Comparison of ENCODE assay signal across 34 cellular contexts in the genomic region with DNA sequence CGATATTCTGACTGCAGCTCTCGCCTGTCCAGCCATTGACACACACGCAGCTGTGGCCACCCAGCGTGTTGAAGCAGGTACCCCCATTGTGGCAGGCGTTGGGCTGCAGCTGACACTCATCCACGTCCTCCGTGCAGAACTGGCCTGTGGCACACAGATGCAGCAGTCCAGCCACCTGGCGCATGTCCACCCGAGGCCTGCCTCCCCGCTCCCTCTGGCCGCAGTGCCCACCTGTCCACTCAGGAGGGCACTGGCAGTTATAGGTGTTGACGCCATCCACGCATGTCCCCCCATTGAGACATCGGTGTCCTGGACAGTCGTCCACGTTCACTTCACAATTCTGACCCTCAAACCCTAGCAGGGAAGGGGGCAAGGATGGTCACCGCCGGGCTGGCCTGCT. TPM values are rescaled to one million over a fixed set of nuclear protein-coding genes. Genes with fewer than 3 reads are reported as not detected.
"Had no signal": no experiment of that assay in that cellular context is flagged by ENCODE, and none has a peak within 500 bp of the region (broad histone marks: within the 10 kb centered on the region; RNA-seq: fewer than 3 reads in every experiment).

No MANE protein-coding gene starts in this region.

- DNase-seq: activated B cell treated with CpG ODN at 0.5 μM for 24 hours; activated CD4-positive, alpha-beta memory T cell treated with anti-CD3 and anti-CD28 coated beads for 36 hours; activated CD4-positive, alpha-beta T cell treated with anti-CD3 and anti-CD28 coated beads for 36 hours; activated CD4-positive, alpha-beta T cell treated with anti-CD3 and anti-CD28 coated beads, Interleukin-2, amount 10 ng/mL, durations not matched to agents 24 days and 14 days; activated CD8-positive, alpha-beta memory T cell treated with anti-CD3 and anti-CD28 coated beads, Interleukin-2, amount 10 ng/mL, durations not matched to agents 7 days and 5 days; activated CD8-positive, alpha-beta memory T cell treated with anti-CD3 and anti-CD28 coated beads, Interleukin-2, amount 50 U/mL, for 4 hours; activated CD8-positive, alpha-beta T cell treated with anti-CD3 and anti-CD28 coated beads, Interleukin-2, amount 10 ng/mL, durations not matched to agents 7 days and 5 days; activated effector memory CD4-positive, alpha-beta T cell treated with anti-CD3 and anti-CD28 coated beads, Interleukin-2, amount 50 U/mL, for 16 hours; activated naive CD4-positive, alpha-beta T cell treated with anti-CD3 and anti-CD28 coated beads for 36 hours; activated naive CD8-positive, alpha-beta T cell treated with anti-CD3 and anti-CD28 coated beads for 36 hours; activated naive CD8-positive, alpha-beta T cell treated with anti-CD3 and anti-CD28 coated beads, Interleukin-2, amount 50 U/mL, for 24 hours; activated T-cell treated with anti-CD3 and anti-CD28 coated beads, Interleukin-2, amount 50 U/mL, for 1 hour; activated T-cell treated with anti-CD3 and anti-CD28 coated beads, Interleukin-2, amount 50 U/mL, for 48 hours; adrenal gland; amygdala; aorta; cortex of kidney; dermis blood vessel endothelial cell; effector CD4-positive, alpha-beta T cell; effector memory CD8-positive, alpha-beta T cell; erythroblast; foreskin keratinocyte; gastrocnemius medialis; glutamatergic neuron; heart right ventricle; T-helper 1 cell; T-helper 17 cell; T1000; WERI-Rb-1 had no signal

- H3K27me3 ChIP-seq: breast epithelium had no signal

- H3K27ac ChIP-seq: adrenal gland, esophagus muscularis mucosa, foreskin keratinocyte, WERI-Rb-1 had no signal

- H3K9me3 ChIP-seq: adrenal gland, breast epithelium, esophagus muscularis mucosa, gastrocnemius medialis, heart right ventricle had no signal

- H3K36me3 ChIP-seq: adrenal gland, breast epithelium, gastrocnemius medialis, WERI-Rb-1 had no signal

- H3K4me3 ChIP-seq: adrenal gland, breast epithelium, esophagus muscularis mucosa, gastrocnemius medialis, heart right ventricle had no signal

- H3K4me1 ChIP-seq: adrenal gland, breast epithelium, foreskin keratinocyte, gastrocnemius medialis had no signal

RNA-seq across cellular contexts. Expression of gene NOTCH3, which starts 9.3 kb away (rescaled TPM):
- total RNA-seq: activated B cell treated with CpG ODN at 0.5 μM for 24 hours; activated CD4-positive, alpha-beta memory T cell treated with anti-CD3 and anti-CD28 coated beads for 36 hours; activated CD4-positive, alpha-beta T cell treated with anti-CD3 and anti-CD28 coated beads, Interleukin-2, amount 10 ng/mL, durations not matched to agents 24 days and 14 days; activated CD8-positive, alpha-beta memory T cell treated with anti-CD3 and anti-CD28 coated beads for 36 hours; activated CD8-positive, alpha-beta memory T cell treated with anti-CD3 and anti-CD28 coated beads, Interleukin-2, amount 10 ng/mL, durations not matched to agents 7 days and 5 days; activated CD8-positive, alpha-beta T cell treated with anti-CD3 and anti-CD28 coated beads, Interleukin-2, amount 10 ng/mL, durations not matched to agents 7 days and 5 days; activated naive CD4-positive, alpha-beta T cell treated with anti-CD3 and anti-CD28 coated beads for 36 hours; activated T-helper 1 cell treated with anti-CD3 and anti-CD28 coated beads, Interleukin-12 subunit alpha, Interleukin-12 subunit beta, Interleukin-2, Interleukin-4 antibody, amounts not matched to agents 30 ng/mL and 10 ng/mL and 1 ng/mL, durations not matched to agents 14 hours and 24 hours and 36 hours; activated T-helper 2 cell treated with anti-CD3 and anti-CD28 coated beads, Interferon-gamma antibody, Interleukin-2, Interleukin-4, amounts not matched to agents 10 μg/mL and 5 μg/mL and 100 μg/mL, durations not matched to agents 14 hours and 24 hours and 36 hours had no signal

RNA-seq across cellular contexts. Expression of gene EPHX3, which starts 40.7 kb away (rescaled TPM):
- total RNA-seq: activated B cell treated with CpG ODN at 0.5 μM for 24 hours; activated CD4-positive, alpha-beta memory T cell treated with anti-CD3 and anti-CD28 coated beads for 36 hours; activated naive CD4-positive, alpha-beta T cell treated with anti-CD3 and anti-CD28 coated beads for 36 hours; activated naive CD8-positive, alpha-beta T cell treated with anti-CD3 and anti-CD28 coated beads for 36 hours; activated T-helper 1 cell treated with anti-CD3 and anti-CD28 coated beads, Interleukin-12 subunit alpha, Interleukin-12 subunit beta, Interleukin-2, Interleukin-4 antibody, amounts not matched to agents 30 ng/mL and 10 ng/mL and 1 ng/mL, durations not matched to agents 14 hours and 24 hours and 36 hours; foreskin keratinocyte; gastrocnemius medialis; T-helper 17 cell had no signal
